ENCODE assay signal across 8 cellular contexts in genomic region chr12:120301962-120302815, GRCh38. TPM values are rescaled to one million over a fixed set of nuclear protein-coding genes. Genes with fewer than 3 reads are reported as not detected.
DNase-seq lines count a peak whose midpoint lies in the region; ATAC-seq and TF ChIP-seq lines count a peak whose summit lies in the region.

SIRT4 (plus strand) TSS chr12:120302321; CDS start chr12:120303562, 1,241 bp downstream.

- POLR2A ChIA-PET in WTC11 (lab: Charles Lee), result interaction anchor here (0.6 to 2.4 kb wide), 9 partner anchors 9 to 101 kb away, joined by 3 to 21 read pairs (median 4); partner anchors contain the start of genes PXN, RNU4-1, RNU4-2 and RPLP0

- CTCF ChIA-PET in WTC11 (lab: Charles Lee), result interaction anchor here (0.6 to 4.5 kb wide), 51 partner anchors 8 to 299 kb away, joined by 3 to 125 read pairs (median 5); partner anchors contain the start of genes COX6A1, DYNLL1, PLA2G1B and POP5

- ATAC-seq in GM18907 (IDR thresholded peaks at IDR 0.05; ENCODE audit: unreplicated experiment), result peak; percentile 97
- peak; percentile 93 for ATAC-seq in HG03159 (IDR thresholded peaks at IDR 0.05; ENCODE audit: unreplicated experiment)
- peak; percentile 95 for ATAC-seq in WTC11

- peak within 1 kb of the TSS; percentile 95 for H3K4me3 Mint-ChIP-seq in WTC11

- H3K4me1 Mint-ChIP-seq in WTC11, result peaks cover 6% of the 10 kb centered on the region; the same call in 1 of the 2 replicates

- H3K27ac Mint-ChIP-seq in WTC11, result peak within 1 kb of the TSS; percentile 91

- H3K9me3 Mint-ChIP-seq in WTC11, result no peaks in the 10 kb centered on the region

- H3K36me3 Mint-ChIP-seq in WTC11, result no peaks in the 10 kb centered on the region

- H3K27me3 Mint-ChIP-seq in WTC11 (ENCODE audit: low read depth), result peaks cover 3% of the 10 kb centered on the region; the same call in 1 of the 2 replicates

- TF ChIP-seq CTCF in WTC11 (IDR thresholded peaks at IDR 0.05), result peak; percentile 52; the same call in 1 of the 2 replicates

- peak; percentile 96 for DNase-seq in AG08395 (ENCODE audit: low spot score)
- DNase-seq in NCI-H2227 (lab: John Stamatoyannopoulos, UW; ENCODE audit: unreplicated experiment), result peak; percentile 94
- peak; percentile 89 for DNase-seq in WTC11 (ENCODE audit: low spot score)
- DNase-seq in cerebellar cortex (ENCODE audit: low spot score), result peak; percentile 98
- DNase-seq in islet precursor cell, result peak; percentile 95
- DNase-seq in stimulated activated CD4-positive, alpha-beta T cell treated with anti-CD3 and anti-CD28 coated beads, Interleukin-15, amount 100 ng/mL, for 1 hour (ENCODE audit: low read depth in 1 of 2, low spot score in 1 of 2), result peak; percentile 71 to 75

TF ChIP-seq in WTC11, 78 proteins besides CTCF, POLR2A, EP300 and RAD21 (continues in another document):
- TF ChIP-seq PREB (CRISPR knock-in tag; IDR thresholded peaks at IDR 0.05; ENCODE audit: borderline replicate concordance) (no peak), USF1 (CRISPR knock-in tag; IDR thresholded peaks at IDR 0.05) (no peak), ZMAT4 (CRISPR knock-in tag; IDR thresholded peaks at IDR 0.05) (0 out of 2 replicates have a peak, but pooled peaks have one; percentile 30), FOXP4 (CRISPR knock-in tag; IDR thresholded peaks at IDR 0.05) (0 out of 2 replicates have a peak, but pooled peaks have one; percentile 34), E2F5 (CRISPR knock-in tag; IDR thresholded peaks at IDR 0.05) (no peak), ZNF281 (CRISPR knock-in tag; IDR thresholded peaks at IDR 0.05) (no peak), ETV6 (CRISPR knock-in tag; IDR thresholded peaks at IDR 0.05) (0 out of 2 replicates have a peak, but pooled peaks have one; percentile 19), SMAD3 (CRISPR knock-in tag; IDR thresholded peaks at IDR 0.05; ENCODE audit: borderline replicate concordance) (no peak), RELA (CRISPR knock-in tag; IDR thresholded peaks at IDR 0.05; ENCODE audit: borderline replicate concordance) (no peak), GRHL2 (CRISPR knock-in tag; IDR thresholded peaks at IDR 0.05; ENCODE audit: insufficient replicate concordance, severe bottlenecking) (no peak), EMX1 (CRISPR knock-in tag; IDR thresholded peaks at IDR 0.05) (no peak), FOXK1 (CRISPR knock-in tag; IDR thresholded peaks at IDR 0.05) (0 out of 2 replicates have a peak, but pooled peaks have one; percentile 37), AR (CRISPR knock-in tag; IDR thresholded peaks at IDR 0.05) (no peak), ZNF512 (CRISPR knock-in tag; IDR thresholded peaks at IDR 0.05; ENCODE audit: borderline replicate concordance) (no peak), IRF2 (CRISPR knock-in tag; IDR thresholded peaks at IDR 0.05; ENCODE audit: borderline replicate concordance, low read depth) (no peak), MYBL2 (CRISPR knock-in tag; IDR thresholded peaks at IDR 0.05) (no peak), FOXJ3 (CRISPR knock-in tag; IDR thresholded peaks at IDR 0.05; ENCODE audit: borderline replicate concordance) (no peak)

RNA-seq across cellular contexts. Expression of gene SIRT4, which starts in this region (rescaled TPM):
- total RNA-seq in WTC11 (2021), result 2.1 to 4.3 TPM (median 2.8 TPM) in 3 replicates

Comparison
In these comparisons a context has a peak if more than half of its experiments do, and no peak if none do; other contexts are left out.
1. Peak in every context shown above with its lines: DNase-seq and ATAC-seq.